In genomic region chr13:79480954-79481684, GRCh38 we compare ENCODE assay signal across 1 cellular context.
TF ChIP-seq lines count a peak whose summit lies in the region.

NDFIP2 (plus strand) TSS chr13:79481155; CDS start chr13:79481204, 49 bp downstream.

TF ChIP-seq in H1, 55 proteins besides CTCF, POLR2A, EP300 and RAD21:
- TF ChIP-seq, protein P1, sequence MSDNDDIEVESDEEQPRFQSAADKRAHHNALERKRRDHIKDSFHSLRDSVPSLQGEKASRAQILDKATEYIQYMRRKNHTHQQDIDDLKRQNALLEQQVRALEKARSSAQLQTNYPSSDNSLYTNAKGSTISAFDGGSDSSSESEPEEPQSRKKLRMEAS (IDR thresholded peaks at IDR 0.05), result 0 out of 2 replicates have a peak, but pooled peaks have one; percentile 28
- no peak for TF ChIP-seq RFX5 (IDR thresholded peaks at IDR 0.05; ENCODE audit: borderline replicate concordance, low read depth, low read length)
- TF ChIP-seq NANOG (IDR thresholded peaks at IDR 0.05; ENCODE audit: insufficient read depth, low read depth, low read length, poor library complexity, severe bottlenecking), result no peak
- no peak for TF ChIP-seq SP2 (IDR thresholded peaks at IDR 0.05; ENCODE audit: low read length)
- peak; percentile 98 for TF ChIP-seq ASH2L (IDR thresholded peaks at IDR 0.05; ENCODE audit: low read length)
- TF ChIP-seq SIX5 (IDR thresholded peaks at IDR 0.05; ENCODE audit: low read depth, low read length), result no peak
- no peak for TF ChIP-seq CBX5 (IDR thresholded peaks at IDR 0.05; ENCODE audit: low read depth, low read length)
- TF ChIP-seq GABPA (IDR thresholded peaks at IDR 0.05; ENCODE audit: borderline replicate concordance, insufficient read depth, low read length), result no peak
- TF ChIP-seq CEBPB (IDR thresholded peaks at IDR 0.05; ENCODE audit: low read depth, low read length), result no peak
- TF ChIP-seq CHD1 (IDR thresholded peaks at IDR 0.05; ENCODE audit: low read depth, low read length), result no peak
- peak; percentile 11; the same call in 1 of the 2 replicates for TF ChIP-seq CREB1 (IDR thresholded peaks at IDR 0.05)
- TF ChIP-seq KDM4A (IDR thresholded peaks at IDR 0.05; ENCODE audit: low read depth, low read length, severe bottlenecking), result peak; percentile 99
- 0 out of 2 replicates have a peak, but pooled peaks have one; percentile 26 for TF ChIP-seq NRF1 (IDR thresholded peaks at IDR 0.05; ENCODE audit: low read depth, low read length)
- peak; percentile 93; the same call in 1 of the 2 replicates for TF ChIP-seq RBBP5 (IDR thresholded peaks at IDR 0.05; ENCODE audit: borderline replicate concordance, low read depth, low read length)
- TF ChIP-seq TAF1 (IDR thresholded peaks at IDR 0.05; ENCODE audit: low read depth, low read length), result 0 out of 2 replicates have a peak, but pooled peaks have one; percentile 18
- TF ChIP-seq PHF8 (conservative IDR thresholded peaks at IDR 0.05; ENCODE audit: low read depth, low read length), result peak; percentile 71
- TF ChIP-seq SUZ12 (IDR thresholded peaks at IDR 0.05; ENCODE audit: low read length), result peak; percentile 41; the same call in 1 of the 2 replicates
- TF ChIP-seq TEAD4 (IDR thresholded peaks at IDR 0.05; ENCODE audit: low read depth, low read length), result peak; percentile 42; the same call in 1 of the 2 replicates
- TF ChIP-seq HDAC6 (IDR thresholded peaks at IDR 0.05; ENCODE audit: low read depth, low read length), result no peak
- TF ChIP-seq HDAC2 (IDR thresholded peaks at IDR 0.05; ENCODE audit: borderline replicate concordance in 1 of 2, low read depth in 2 of 2, low read length in 2 of 2), result 0 out of 4 replicates have a peak, but pooled peaks of 1 of the 2 experiments have one; percentile 80
- peak; percentile 32 for TF ChIP-seq EZH2 (IDR thresholded peaks at IDR 0.05; ENCODE audit: low read depth, low read length, severe bottlenecking)
- no peak for TF ChIP-seq KDM1A (IDR thresholded peaks at IDR 0.05; ENCODE audit: borderline replicate concordance, low read length)
- no peak for TF ChIP-seq SP4 (IDR thresholded peaks at IDR 0.05; ENCODE audit: low read length)
- no peak for TF ChIP-seq TCF12 (IDR thresholded peaks at IDR 0.05; ENCODE audit: low read depth, low read length)
- no peak for TF ChIP-seq RXRA (IDR thresholded peaks at IDR 0.05; ENCODE audit: insufficient read depth, low read depth, low read length)
- TF ChIP-seq FOSL1 (IDR thresholded peaks at IDR 0.05; ENCODE audit: insufficient read depth, low read depth, low read length), result no peak
- TF ChIP-seq SIN3A (conservative IDR thresholded peaks at IDR 0.05 in 1 of 2, IDR thresholded peaks at IDR 0.05 in 1 of 2; ENCODE audit: low read depth in 1 of 2, low read length in 2 of 2), result peak in 1 of 2 experiments; percentile 22; a peak in 2 of 4 replicates
- no peak for TF ChIP-seq CHD7 (IDR thresholded peaks at IDR 0.05; ENCODE audit: insufficient replicate concordance, low read length)
- no peak for TF ChIP-seq KDM5A (IDR thresholded peaks at IDR 0.05; ENCODE audit: low read length)
- peak; percentile 68; the same call in 1 of the 2 replicates for TF ChIP-seq E2F6 (IDR thresholded peaks at IDR 0.05)
